In genomic region chr20:53337419-53338101, GRCh38 we compare ENCODE assay signal across 19 cellular contexts.
DNase-seq lines count a peak whose midpoint lies in the region; ATAC-seq, FAIRE-seq and TF ChIP-seq lines count a peak whose summit lies in the region.
"Had no signal": no experiment of that assay in that cellular context is flagged by ENCODE, and none has a peak within 500 bp of the region (broad histone marks: within the 10 kb centered on the region; RNA-seq: fewer than 3 reads in every experiment).

No MANE protein-coding gene starts in this region.

- H2BK20ac ChIP-seq in IMR-90 (ENCODE audit: low read depth, low read length): no peak overlapping the region

- H3K14ac ChIP-seq in IMR-90 (replicated peaks; ENCODE audit: low read depth, low read length): no peak overlapping the region

- no peak overlapping the region for H3K4me3 ChIP-seq in IMR-90 (ENCODE audit: insufficient read depth, low read depth, low read length)
- H3K4me3 ChIP-seq in kidney epithelial cell (ENCODE audit: low read depth, low read length): no peak overlapping the region
- H3K4me3 ChIP-seq in mucosa of descending colon: no peak overlapping the region
- H3K4me3 ChIP-seq: GM23248 had no signal

- no peak overlapping the region for H3K23ac ChIP-seq in IMR-90 (ENCODE audit: low read depth, low read length)

- dilution Hi-C loops in IMR-90 (cut with HindIII; ENCODE audit: low sequenced_read_pairs, unreplicated experiment): no loop called here

- intact Hi-C loops in IMR-90 (cut with micrococcal nuclease): no loop called here
- intact Hi-C loops in mucosa of descending colon (cut with DNase I, micrococcal nuclease): no loop called here

- H3K27me3 ChIP-seq in IMR-90 (ENCODE audit: control insufficient read depth, insufficient read depth, low read length) (no peaks in the 10 kb centered on the region; the same call in 1 of the 2 replicates), kidney epithelial cell (ENCODE audit: control insufficient read depth, insufficient read depth, low read length) (no peaks in the 10 kb centered on the region)

- H3K79me1 ChIP-seq in IMR-90 (ENCODE audit: low read depth in 1 of 2, low read length in 2 of 2): no peaks in the 10 kb centered on the region

- no peak overlapping the region for H4K8ac ChIP-seq in IMR-90 (ENCODE audit: low read depth in 2 of 2, low read length in 2 of 2)

- no peak overlapping the region for H3K27ac ChIP-seq in IMR-90 (ENCODE audit: insufficient read depth, low read length)
- H3K27ac ChIP-seq: C4-2B, GM23248, KMS-11 had no signal

- no peaks in the 10 kb centered on the region for H3K9me3 Mint-ChIP-seq in stimulated activated naive CD8-positive, alpha-beta T cell treated with anti-CD3 and anti-CD28 coated beads, Interleukin-15, amount 100 ng/mL, for 72 hours

- H3K9me3 ChIP-seq in IMR-90 (ENCODE audit: control insufficient read depth, insufficient read depth, low read length) (no peaks in the 10 kb centered on the region), mucosa of descending colon (no peaks in the 10 kb centered on the region)

- H3K27me3 Mint-ChIP-seq in stimulated activated naive CD8-positive, alpha-beta T cell treated with anti-CD3 and anti-CD28 coated beads, Interleukin-15, amount 100 ng/mL, for 72 hours: no peaks in the 10 kb centered on the region

- no peaks in the 10 kb centered on the region for H3K4me1 ChIP-seq in IMR-90 (ENCODE audit: control insufficient read depth, insufficient read depth, low read length)
- H3K4me1 ChIP-seq in mucosa of descending colon (ENCODE audit: low read depth): no peaks in the 10 kb centered on the region

- H3K56ac ChIP-seq in IMR-90 (ENCODE audit: extremely low read depth, insufficient read depth, low read length): no peak overlapping the region

- 50% methylated on average over 1 of the region's 8 CpGs; no CpG with 5 or more reads in 1 of the 2 experiments for WGBS in IMR-90 (ENCODE audit: extremely low coverage in 2 of 2, insufficient read length in 1 of 2), 2 experiments

- H2BK15ac ChIP-seq in IMR-90 (ENCODE audit: low read depth, low read length): no peak overlapping the region

- DNase-seq in IMR-90: no peak
- peak; percentile 56 for DNase-seq in kidney epithelial cell (ENCODE audit: low read depth)
- no peak for DNase-seq in mucosa of descending colon
- no peak for DNase-seq in urothelium cell line (ENCODE audit: low spot score)
- no peak for DNase-seq in epidermal melanocyte (ENCODE audit: insufficient read length, low spot score)
- no peak for DNase-seq in mucosa of gallbladder (ENCODE audit: low spot score)
- no peak for DNase-seq in stimulated activated naive CD8-positive, alpha-beta T cell treated with anti-CD3 and anti-CD28 coated beads, Interleukin-15, amount 100 ng/mL, for 72 hours
- DNase-seq: COR-L47, DMS153, GM23248, HCEC 1CT, NCI-H1048, NCI-H1436 treated with DMSO at 0.1 percent for 48 hours, NCI-H2081, NCI-H774, PC-3 had no signal

- TF ChIP-seq RAD21 in IMR-90 (IDR thresholded peaks at IDR 0.05; ENCODE audit: low read length): no peak

- CTCF ChIA-PET in IMR-90 (lab: Yijun Ruan, JAX): no interaction called here

- no peak overlapping the region for H3K18ac ChIP-seq in IMR-90 (ENCODE audit: low read depth, low read length)

- H4K91ac ChIP-seq in IMR-90 (ENCODE audit: insufficient read depth, low read depth, low read length): no peak overlapping the region

- POLR2A ChIA-PET in IMR-90 (lab: Charles Lee; ENCODE audit: unreplicated experiment): no interaction called here

- no peak for ATAC-seq in IMR-90 (ENCODE audit: low read depth)
- ATAC-seq in mucosa of descending colon: peak; percentile 72
- no peak for ATAC-seq in stimulated activated naive CD8-positive, alpha-beta T cell treated with anti-CD3 and anti-CD28 coated beads, Interleukin-15, amount 100 ng/mL, for 72 hours
- ATAC-seq: PC-3 had no signal

- no peak overlapping the region; the same call in 1 of the 2 replicates for H2AK5ac ChIP-seq in IMR-90 (ENCODE audit: low read depth, low read length)

- peak; percentile 35 for FAIRE-seq in urothelium cell line (lab: Jason Lieb, UNC)
- FAIRE-seq: GM12892 had no signal

- no peak overlapping the region for H3K4me3 Mint-ChIP-seq in stimulated activated naive CD8-positive, alpha-beta T cell treated with anti-CD3 and anti-CD28 coated beads, Interleukin-15, amount 100 ng/mL, for 72 hours

- TF ChIP-seq POLR2A in IMR-90 (IDR thresholded peaks at IDR 0.05; ENCODE audit: low read depth, low read length): no peak

- no peak overlapping the region for H3K4ac ChIP-seq in IMR-90 (ENCODE audit: low read depth, low read length)

- in situ Hi-C loops in IMR-90 (cut with MboI; ENCODE audit: low sequenced_read_pairs): no loop called here

- H2AK9ac ChIP-seq in IMR-90 (replicated peaks; ENCODE audit: low read depth, low read length, poor library complexity): no peak overlapping the region

- H3K27ac Mint-ChIP-seq in stimulated activated naive CD8-positive, alpha-beta T cell treated with anti-CD3 and anti-CD28 coated beads, Interleukin-15, amount 100 ng/mL, for 72 hours: no peak overlapping the region

- BruUV-seq in IMR-90 (replicated peaks; lab: Mats Ljungman, UMichigan): no TSS peak

- TF ChIP-seq CTCF in IMR-90 (conservative IDR thresholded peaks at IDR 0.05; ENCODE audit: low read depth, low read length) (no peak), kidney epithelial cell (IDR thresholded peaks at IDR 0.05; ENCODE audit: insufficient read depth, low read length, poor library complexity, severe bottlenecking) (no peak), mucosa of descending colon (IDR thresholded peaks at IDR 0.05) (no peak)

- no peak overlapping the region for H2BK5ac ChIP-seq in IMR-90 (ENCODE audit: low read depth, low read length, poor library complexity, severe bottlenecking)

- H3K9ac ChIP-seq in IMR-90 (ENCODE audit: low read depth, low read length): no peak overlapping the region
- H3K9ac ChIP-seq: GM23248, KMS-11 had no signal

- H2AFZ ChIP-seq in IMR-90 (replicated peaks; ENCODE audit: low read length, poor library complexity): peak overlapping the region; percentile 53
- H2AFZ ChIP-seq: GM23248 had no signal

- no peaks in the 10 kb centered on the region for H3K4me1 Mint-ChIP-seq in stimulated activated naive CD8-positive, alpha-beta T cell treated with anti-CD3 and anti-CD28 coated beads, Interleukin-15, amount 100 ng/mL, for 72 hours

- H3K9me1 ChIP-seq in IMR-90 (ENCODE audit: insufficient read depth, low read length): no peaks in the 10 kb centered on the region

- H4K20me1 ChIP-seq in IMR-90 (ENCODE audit: insufficient read depth, low read length): no peaks in the 10 kb centered on the region

- H3K36me3 ChIP-seq in IMR-90 (ENCODE audit: control insufficient read depth, insufficient read depth, low read length) (no peaks in the 10 kb centered on the region), kidney epithelial cell (ENCODE audit: control insufficient read depth, insufficient read depth, low read length) (no peaks in the 10 kb centered on the region), mucosa of descending colon (ENCODE audit: low read depth) (no peaks in the 10 kb centered on the region)

- H4K5ac ChIP-seq in IMR-90 (ENCODE audit: low read depth, low read length): no peak overlapping the region

- no peak overlapping the region for H2BK120ac ChIP-seq in IMR-90 (ENCODE audit: low read depth, low read length)

- no peak overlapping the region for H3K4me2 ChIP-seq in IMR-90 (ENCODE audit: low read depth, low read length)
- H3K4me2 ChIP-seq: KMS-11 had no signal

TF ChIP-seq in IMR-90, 13 proteins besides CTCF, POLR2A, EP300 and RAD21:
- no peak for TF ChIP-seq MAZ (IDR thresholded peaks at IDR 0.05; ENCODE audit: borderline replicate concordance, low read depth, low read length)
- TF ChIP-seq CEBPB (IDR thresholded peaks at IDR 0.05; ENCODE audit: low read depth, low read length): no peak
- TF ChIP-seq MXI1 (IDR thresholded peaks at IDR 0.05; ENCODE audit: borderline replicate concordance, low read depth, low read length): no peak
- TF ChIP-seq RCOR1 (IDR thresholded peaks at IDR 0.05; ENCODE audit: insufficient replicate concordance, low read length): no peak
- TF ChIP-seq BHLHE40 (IDR thresholded peaks at IDR 0.05; ENCODE audit: low read depth, low read length): no peak
- no peak for TF ChIP-seq CHD1 (IDR thresholded peaks at IDR 0.05; ENCODE audit: low read depth, low read length)
- TF ChIP-seq USF2 (IDR thresholded peaks at IDR 0.05; ENCODE audit: low read depth, low read length): no peak
- TF ChIP-seq MAFK (IDR thresholded peaks at IDR 0.05; ENCODE audit: low read depth, low read length): no peak
- TF ChIP-seq SMC3 (IDR thresholded peaks at IDR 0.05; ENCODE audit: low read depth, low read length): no peak
- TF ChIP-seq NFE2L2 (IDR thresholded peaks at IDR 0.05; ENCODE audit: low read depth, low read length): no peak
- TF ChIP-seq RFX5 (IDR thresholded peaks at IDR 0.05; ENCODE audit: low read depth, low read length): no peak
- no peak for TF ChIP-seq FOS (IDR thresholded peaks at IDR 0.05; ENCODE audit: low read depth, low read length)
